In the genomic region with DNA sequence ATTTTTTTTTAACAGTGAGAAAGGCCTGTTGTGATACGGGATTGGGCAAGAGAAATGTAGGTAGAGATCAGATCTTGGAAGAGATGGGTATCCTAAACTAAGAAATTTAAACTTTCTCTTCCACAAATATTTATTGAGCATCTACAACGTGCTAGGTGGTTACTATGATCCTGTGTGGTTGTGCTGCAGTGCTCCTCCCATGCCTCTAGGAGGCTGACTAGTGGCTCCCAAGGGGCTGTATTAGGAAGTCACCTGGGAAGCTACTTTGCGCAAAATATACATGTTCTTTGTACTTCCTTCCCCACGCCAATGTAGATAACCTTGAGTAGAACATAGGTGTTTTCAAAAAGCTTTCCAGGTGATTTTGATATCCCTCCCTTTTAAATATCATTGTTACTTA, we compare ENCODE assay signal across 2 cellular contexts.
A peak's percentile ranks its signal among the peaks of the same experiment; 100 is the strongest.
TF ChIP-seq lines count a peak whose summit lies in the region.

No MANE protein-coding gene starts in this region.

TF ChIP-seq in GM23338, 12 proteins besides CTCF, POLR2A, EP300 and RAD21 (continues in another document):
- no peak for TF ChIP-seq ZNF331 (CRISPR knock-in tag; IDR thresholded peaks at IDR 0.05; ENCODE audit: low read depth)
- no peak for TF ChIP-seq EZH2phosphoT487 (IDR thresholded peaks at IDR 0.05; ENCODE audit: unreplicated experiment)
- TF ChIP-seq EZH2 (IDR thresholded peaks at IDR 0.05; ENCODE audit: low read depth, unreplicated experiment) = no peak
- TF ChIP-seq, protein P1, sequence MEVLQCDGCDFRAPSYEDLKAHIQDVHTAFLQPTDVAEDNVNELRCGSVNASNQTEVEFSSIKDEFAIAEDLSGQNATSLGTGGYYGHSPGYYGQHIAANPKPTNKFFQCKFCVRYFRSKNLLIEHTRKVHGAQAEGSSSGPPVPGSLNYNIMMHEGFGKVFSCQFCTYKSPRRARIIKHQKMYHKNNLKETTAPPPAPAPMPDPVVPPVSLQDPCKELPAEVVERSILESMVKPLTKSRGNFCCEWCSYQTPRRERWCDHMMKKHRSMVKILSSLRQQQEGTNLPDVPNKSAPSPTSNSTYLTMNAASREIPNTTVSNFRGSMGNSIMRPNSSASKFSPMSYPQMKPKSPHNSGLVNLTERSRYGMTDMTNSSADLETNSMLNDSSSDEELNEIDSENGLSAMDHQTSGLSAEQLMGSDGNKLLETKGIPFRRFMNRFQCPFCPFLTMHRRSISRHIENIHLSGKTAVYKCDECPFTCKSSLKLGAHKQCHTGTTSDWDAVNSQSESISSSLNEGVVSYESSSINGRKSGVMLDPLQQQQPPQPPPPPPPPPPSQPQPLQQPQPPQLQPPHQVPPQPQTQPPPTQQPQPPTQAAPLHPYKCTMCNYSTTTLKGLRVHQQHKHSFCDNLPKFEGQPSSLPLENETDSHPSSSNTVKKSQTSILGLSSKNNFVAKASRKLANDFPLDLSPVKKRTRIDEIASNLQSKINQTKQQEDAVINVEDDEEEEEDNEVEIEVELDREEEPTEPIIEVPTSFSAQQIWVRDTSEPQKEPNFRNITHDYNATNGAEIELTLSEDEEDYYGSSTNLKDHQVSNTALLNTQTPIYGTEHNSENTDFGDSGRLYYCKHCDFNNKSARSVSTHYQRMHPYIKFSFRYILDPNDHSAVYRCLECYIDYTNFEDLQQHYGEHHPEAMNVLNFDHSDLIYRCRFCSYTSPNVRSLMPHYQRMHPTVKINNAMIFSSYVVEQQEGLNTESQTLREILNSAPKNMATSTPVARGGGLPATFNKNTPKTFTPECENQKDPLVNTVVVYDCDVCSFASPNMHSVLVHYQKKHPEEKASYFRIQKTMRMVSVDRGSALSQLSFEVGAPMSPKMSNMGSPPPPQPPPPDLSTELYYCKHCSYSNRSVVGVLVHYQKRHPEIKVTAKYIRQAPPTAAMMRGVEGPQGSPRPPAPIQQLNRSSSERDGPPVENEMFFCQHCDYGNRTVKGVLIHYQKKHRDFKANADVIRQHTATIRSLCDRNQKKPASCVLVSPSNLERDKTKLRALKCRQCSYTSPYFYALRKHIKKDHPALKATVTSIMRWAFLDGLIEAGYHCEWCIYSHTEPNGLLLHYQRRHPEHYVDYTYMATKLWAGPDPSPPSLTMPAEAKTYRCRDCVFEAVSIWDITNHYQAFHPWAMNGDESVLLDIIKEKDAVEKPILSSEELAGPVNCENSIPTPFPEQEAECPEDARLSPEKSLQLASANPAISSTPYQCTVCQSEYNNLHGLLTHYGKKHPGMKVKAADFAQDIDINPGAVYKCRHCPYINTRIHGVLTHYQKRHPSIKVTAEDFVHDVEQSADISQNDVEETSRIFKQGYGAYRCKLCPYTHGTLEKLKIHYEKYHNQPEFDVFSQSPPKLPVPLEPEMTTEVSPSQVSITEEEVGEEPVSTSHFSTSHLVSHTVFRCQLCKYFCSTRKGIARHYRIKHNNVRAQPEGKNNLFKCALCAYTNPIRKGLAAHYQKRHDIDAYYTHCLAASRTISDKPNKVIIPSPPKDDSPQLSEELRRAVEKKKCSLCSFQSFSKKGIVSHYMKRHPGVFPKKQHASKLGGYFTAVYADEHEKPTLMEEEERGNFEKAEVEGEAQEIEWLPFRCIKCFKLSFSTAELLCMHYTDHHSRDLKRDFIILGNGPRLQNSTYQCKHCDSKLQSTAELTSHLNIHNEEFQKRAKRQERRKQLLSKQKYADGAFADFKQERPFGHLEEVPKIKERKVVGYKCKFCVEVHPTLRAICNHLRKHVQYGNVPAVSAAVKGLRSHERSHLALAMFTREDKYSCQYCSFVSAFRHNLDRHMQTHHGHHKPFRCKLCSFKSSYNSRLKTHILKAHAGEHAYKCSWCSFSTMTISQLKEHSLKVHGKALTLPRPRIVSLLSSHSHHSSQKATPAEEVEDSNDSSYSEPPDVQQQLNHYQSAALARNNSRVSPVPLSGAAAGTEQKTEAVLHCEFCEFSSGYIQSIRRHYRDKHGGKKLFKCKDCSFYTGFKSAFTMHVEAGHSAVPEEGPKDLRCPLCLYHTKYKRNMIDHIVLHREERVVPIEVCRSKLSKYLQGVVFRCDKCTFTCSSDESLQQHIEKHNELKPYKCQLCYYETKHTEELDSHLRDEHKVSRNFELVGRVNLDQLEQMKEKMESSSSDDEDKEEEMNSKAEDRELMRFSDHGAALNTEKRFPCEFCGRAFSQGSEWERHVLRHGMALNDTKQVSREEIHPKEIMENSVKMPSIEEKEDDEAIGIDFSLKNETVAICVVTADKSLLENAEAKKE (CRISPR knock-in tag; IDR thresholded peaks at IDR 0.05) = no peak
- no peak for TF ChIP-seq POLR2AphosphoS5 (IDR thresholded peaks at IDR 0.05; ENCODE audit: low read depth)
- TF ChIP-seq STAT1 (IDR thresholded peaks at IDR 0.05; ENCODE audit: unreplicated experiment) = no peak
- no peak for TF ChIP-seq ZNF114 (CRISPR knock-in tag; IDR thresholded peaks at IDR 0.05)
- no peak for TF ChIP-seq CREB1 (CRISPR knock-in tag; IDR thresholded peaks at IDR 0.05; ENCODE audit: low read depth)
- no peak for TF ChIP-seq JUNB (IDR thresholded peaks at IDR 0.05; ENCODE audit: unreplicated experiment)
- TF ChIP-seq, protein P2, sequence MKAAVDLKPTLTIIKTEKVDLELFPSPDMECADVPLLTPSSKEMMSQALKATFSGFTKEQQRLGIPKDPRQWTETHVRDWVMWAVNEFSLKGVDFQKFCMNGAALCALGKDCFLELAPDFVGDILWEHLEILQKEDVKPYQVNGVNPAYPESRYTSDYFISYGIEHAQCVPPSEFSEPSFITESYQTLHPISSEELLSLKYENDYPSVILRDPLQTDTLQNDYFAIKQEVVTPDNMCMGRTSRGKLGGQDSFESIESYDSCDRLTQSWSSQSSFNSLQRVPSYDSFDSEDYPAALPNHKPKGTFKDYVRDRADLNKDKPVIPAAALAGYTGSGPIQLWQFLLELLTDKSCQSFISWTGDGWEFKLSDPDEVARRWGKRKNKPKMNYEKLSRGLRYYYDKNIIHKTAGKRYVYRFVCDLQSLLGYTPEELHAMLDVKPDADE (IDR thresholded peaks at IDR 0.05) = no peak

TF ChIP-seq in GM12878, 131 proteins besides CTCF, POLR2A, EP300 and RAD21:
- peak; percentile 39 for TF ChIP-seq MEF2B (IDR thresholded peaks at IDR 0.05; ENCODE audit: partially characterized antibody, poor library complexity, severe bottlenecking)
- no peak for TF ChIP-seq CREM (IDR thresholded peaks at IDR 0.05; ENCODE audit: low read depth)
